25 cellular contexts compared by ENCODE assay signal in the genomic region with DNA sequence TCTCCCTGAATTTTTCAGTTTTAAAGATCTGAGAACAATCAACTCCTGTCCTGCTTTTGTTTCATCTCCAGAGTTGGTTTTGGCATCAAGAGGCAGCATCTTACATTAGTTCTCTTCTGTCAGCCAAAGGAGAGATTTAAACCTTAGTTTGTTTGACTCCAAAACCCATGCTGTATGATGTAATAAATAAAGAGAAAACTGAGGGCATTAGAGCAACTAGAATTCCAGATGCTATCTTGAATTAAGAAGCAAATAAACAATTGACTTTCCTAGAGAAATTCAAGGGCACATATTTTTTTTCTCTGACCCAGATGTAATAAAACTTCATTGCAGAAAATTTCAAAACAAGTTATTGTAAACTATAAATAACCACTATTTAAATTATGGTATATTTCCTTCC. TPM values are rescaled to one million over a fixed set of nuclear protein-coding genes. Genes with fewer than 3 reads are reported as not detected.
A peak's percentile ranks its signal among the peaks of the same experiment; 100 is the strongest.
DNase-seq lines count a peak whose midpoint lies in the region; ATAC-seq, FAIRE-seq and TF ChIP-seq lines count a peak whose summit lies in the region.
"Had no signal": no experiment of that assay in that cellular context is flagged by ENCODE, and none has a peak within 500 bp of the region (broad histone marks: within the 10 kb centered on the region; RNA-seq: fewer than 3 reads in every experiment).

No MANE protein-coding gene starts in this region.

- no peaks in the 10 kb centered on the region for H3K79me2 ChIP-seq in H1 (ENCODE audit: control insufficient read depth in 1 of 2, insufficient read depth in 2 of 2, low read length in 2 of 2)

- no peak overlapping the region for H4K5ac ChIP-seq in H1 (ENCODE audit: insufficient read length, low read depth, low read length)

- H2BK120ac ChIP-seq in H1 (replicated peaks; ENCODE audit: low read depth, low read length) = no peak overlapping the region

- no peak overlapping the region for H3K4me3 ChIP-seq in H1 (ENCODE audit: extremely low read depth in 1 of 4, insufficient read depth in 2 of 4, low read depth in 3 of 4, low read length in 4 of 4)
- H3K4me3 ChIP-seq: BLaER1 treated with 17β-estradiol and CSF1 and Interleukin-3, amounts not matched to agents 10 nM and 100 nM; K562 had no signal

- DNase-seq in activated T-cell treated with anti-CD3 and anti-CD28 coated beads, Interleukin-2, amount 50 U/mL, for 72 hours = no peak
- DNase-seq in activated T-cell treated with anti-CD3 and anti-CD28 coated beads, Interleukin-2, amount 50 U/mL, for 48 hours = no peak
- no peak for DNase-seq in H1 (ENCODE audit: low read depth in 1 of 2, low spot score in 2 of 2)
- DNase-seq in frontal cortex (ENCODE audit: low spot score in 2 of 2) = no peak
- DNase-seq in cerebellar cortex (ENCODE audit: low spot score) = no peak
- DNase-seq in NCI-H510A treated with DMSO at 0.1 percent for 48 hours (lab: John Stamatoyannopoulos, UW) = no peak
- no peak for DNase-seq in HPDE6-E6E7 (ENCODE audit: extremely low spot score)
- no peak for DNase-seq in middle frontal gyrus (ENCODE audit: extremely low spot score, low spot score)
- DNase-seq: 8988T; ACHN; CD4-positive, alpha-beta T cell; DMS53; Kasumi-1; MV-4-11; NCI-H1105; NCI-H1436 treated with DMSO at 0.1 percent for 48 hours; NCI-H1930; NCI-H446; NCI-H526; NCI-H82; SHP77 had no signal

- CTCF ChIA-PET in H1 (lab: Charles Lee; ENCODE audit: partially characterized antibody) = no interaction called here

- TF ChIP-seq RAD21 in H1 (IDR thresholded peaks at IDR 0.05 in 1 of 2, conservative IDR thresholded peaks at IDR 0.05 in 1 of 2; ENCODE audit: low read depth in 2 of 2, low read length in 2 of 2) = no peak

- no peak overlapping the region for H2BK5ac ChIP-seq in H1 (ENCODE audit: low read depth, low read length)

- no peaks in the 10 kb centered on the region for H3K27me3 Mint-ChIP-seq in activated T-cell treated with anti-CD3 and anti-CD28 coated beads, Interleukin-2, amount 50 U/mL, for 72 hours (ENCODE audit: low read depth)
- H3K27me3 Mint-ChIP-seq: CD4-positive, alpha-beta T cell had no signal

- no peak for ATAC-seq in activated T-cell treated with anti-CD3 and anti-CD28 coated beads, Interleukin-2, amount 50 U/mL, for 72 hours (replicated peaks in 1 of 2)
- ATAC-seq: K562 had no signal

- H3K27ac Mint-ChIP-seq in activated T-cell treated with anti-CD3 and anti-CD28 coated beads, Interleukin-2, amount 50 U/mL, for 72 hours = peak overlapping the region; percentile 61
- H3K27ac Mint-ChIP-seq: CD4-positive, alpha-beta T cell had no signal

- H3K36me3 Mint-ChIP-seq in activated T-cell treated with anti-CD3 and anti-CD28 coated beads, Interleukin-2, amount 50 U/mL, for 72 hours (ENCODE audit: insufficient read depth in 2 of 2) = no peaks in the 10 kb centered on the region

- no peak overlapping the region for H3K27ac ChIP-seq in H1 (ENCODE audit: low read depth, low read length)
- H3K27ac ChIP-seq: BLaER1 treated with 17β-estradiol and CSF1 and Interleukin-3, amounts not matched to agents 10 nM and 100 nM; RWPE1 had no signal

- FAIRE-seq in H1 (lab: Jason Lieb, UNC) (no peak), frontal cortex (lab: Jason Lieb, UNC) (peak; percentile 8)
- FAIRE-seq: G401.6, K562 had no signal

- no peaks in the 10 kb centered on the region for H3K36me3 ChIP-seq in H1 (ENCODE audit: control insufficient read depth in 2 of 4, insufficient read depth in 4 of 4, low read length in 3 of 4)
- H3K36me3 ChIP-seq: BLaER1 treated with 17β-estradiol and CSF1 and Interleukin-3, amounts not matched to agents 10 nM and 100 nM had no signal

- no peak overlapping the region for H4K91ac ChIP-seq in H1 (replicated peaks; ENCODE audit: insufficient read length, low read length)

- H3K18ac ChIP-seq in H1 (ENCODE audit: extremely low read depth, low read length) = no peak overlapping the region

- H3K79me1 ChIP-seq in H1 (ENCODE audit: low read depth, low read length) = no peaks in the 10 kb centered on the region

- no peaks in the 10 kb centered on the region for H4K20me1 ChIP-seq in H1 (replicated peaks in 1 of 2; ENCODE audit: control insufficient read depth in 1 of 2, insufficient read depth in 2 of 2, low read length in 2 of 2)
- H4K20me1 ChIP-seq: BLaER1 treated with 17β-estradiol and CSF1 and Interleukin-3, amounts not matched to agents 10 nM and 100 nM had no signal

- no peaks in the 10 kb centered on the region for H3K27me3 ChIP-seq in H1 (replicated peaks in 1 of 4; ENCODE audit: control insufficient read depth in 3 of 4, extremely low read depth in 1 of 4, insufficient read depth in 3 of 4, low read length in 3 of 4)
- H3K27me3 ChIP-seq: BLaER1 treated with 17β-estradiol and CSF1 and Interleukin-3, amounts not matched to agents 10 nM and 100 nM had no signal

- no peaks in the 10 kb centered on the region for H3K9me3 ChIP-seq in H1 (ENCODE audit: insufficient read depth in 2 of 2, low read depth in 1 of 2, low read length in 1 of 2)
- H3K9me3 ChIP-seq: BLaER1 treated with 17β-estradiol and CSF1 and Interleukin-3, amounts not matched to agents 10 nM and 100 nM had no signal

- peaks cover 0 to 6% (median 4%) of the 10 kb centered on the region in 4 experiments; a peak in 2 of 7 replicates for H3K4me1 ChIP-seq in H1 (replicated peaks in 1 of 4; ENCODE audit: control insufficient read depth in 3 of 4, insufficient read depth in 4 of 4, low read length in 3 of 4)
- H3K4me1 ChIP-seq: BLaER1 treated with 17β-estradiol and CSF1 and Interleukin-3, amounts not matched to agents 10 nM and 100 nM had no signal

- no peak for TF ChIP-seq POLR2A in H1 (IDR thresholded peaks at IDR 0.05; ENCODE audit: control extremely low read depth in 1 of 2, low read depth in 2 of 2, low read length in 2 of 2)

- H3K4me1 Mint-ChIP-seq in activated T-cell treated with anti-CD3 and anti-CD28 coated beads, Interleukin-2, amount 50 U/mL, for 72 hours (ENCODE audit: low read depth) = no peaks in the 10 kb centered on the region

- no peak overlapping the region for H2BK20ac ChIP-seq in H1 (ENCODE audit: low read length)

- H3K23ac ChIP-seq in H1 (ENCODE audit: insufficient read length) = no peak overlapping the region

- H3K4me2 ChIP-seq in H1 (ENCODE audit: insufficient read depth in 1 of 2, low read depth in 2 of 2, low read length in 2 of 2) = no peak overlapping the region
- H3K4me2 ChIP-seq: BLaER1 treated with 17β-estradiol and CSF1 and Interleukin-3, amounts not matched to agents 10 nM and 100 nM had no signal

- no peaks in the 10 kb centered on the region for H3K23me2 ChIP-seq in H1 (ENCODE audit: low read depth, low read length)

- no peak overlapping the region for H3K9ac ChIP-seq in H1 (replicated peaks in 1 of 4; ENCODE audit: extremely low read depth in 1 of 4, low read depth in 3 of 4, low read length in 3 of 4)
- H3K9ac ChIP-seq: BLaER1 treated with 17β-estradiol and CSF1 and Interleukin-3, amounts not matched to agents 10 nM and 100 nM had no signal

- no peak overlapping the region for H2BK12ac ChIP-seq in H1 (ENCODE audit: low read depth, low read length)

- no peak overlapping the region for H3K14ac ChIP-seq in H1 (ENCODE audit: insufficient read length)

- peak overlapping the region; percentile 81 for H2AFZ ChIP-seq in H1 (ENCODE audit: low read length)

- no peak overlapping the region for H3K4me3 Mint-ChIP-seq in activated T-cell treated with anti-CD3 and anti-CD28 coated beads, Interleukin-2, amount 50 U/mL, for 72 hours
- H3K4me3 Mint-ChIP-seq: CD4-positive, alpha-beta T cell had no signal

- no peak for TF ChIP-seq EP300 in H1 (IDR thresholded peaks at IDR 0.05; ENCODE audit: borderline replicate concordance in 1 of 2, low read depth in 2 of 2, low read length in 2 of 2)

- H2AK5ac ChIP-seq in H1 (ENCODE audit: low read depth, low read length) = no peak overlapping the region

- no peak overlapping the region for H4K8ac ChIP-seq in H1 (ENCODE audit: extremely low read depth, insufficient read depth, low read length)

- H3K9me3 Mint-ChIP-seq in activated T-cell treated with anti-CD3 and anti-CD28 coated beads, Interleukin-2, amount 50 U/mL, for 72 hours = peaks cover 0 to 3% of the 10 kb centered on the region in 2 donors
- H3K9me3 Mint-ChIP-seq: CD4-positive, alpha-beta T cell had no signal

- no peak overlapping the region for H3K56ac ChIP-seq in H1 (replicated peaks; ENCODE audit: insufficient read length, low read depth, low read length)

- no peak overlapping the region for H3K4ac ChIP-seq in H1 (replicated peaks; ENCODE audit: insufficient read length, low read depth, low read length)

- TF ChIP-seq CTCF in H1 (IDR thresholded peaks at IDR 0.05; ENCODE audit: control extremely low read depth in 1 of 3, insufficient read depth in 1 of 3, low read depth in 1 of 3, low read length in 3 of 3) = no peak

- no peak overlapping the region for H2BK15ac ChIP-seq in H1 (ENCODE audit: low read length)

- POLR2A ChIA-PET in H1 (lab: Charles Lee; ENCODE audit: partially characterized antibody) = no interaction called here

TF ChIP-seq in H1, 55 proteins besides CTCF, POLR2A, EP300 and RAD21:
- TF ChIP-seq RFX5 (IDR thresholded peaks at IDR 0.05; ENCODE audit: borderline replicate concordance, low read depth, low read length) = no peak
- no peak for TF ChIP-seq PHF8 (conservative IDR thresholded peaks at IDR 0.05; ENCODE audit: low read depth, low read length)
- TF ChIP-seq SAP30 (IDR thresholded peaks at IDR 0.05; ENCODE audit: insufficient read depth, insufficient replicate concordance, low read length) = no peak
- TF ChIP-seq POLR2AphosphoS5 (IDR thresholded peaks at IDR 0.05; ENCODE audit: low read depth, low read length) = no peak
- no peak for TF ChIP-seq RBBP5 (IDR thresholded peaks at IDR 0.05; ENCODE audit: borderline replicate concordance, low read depth, low read length)
- TF ChIP-seq SIRT6 (IDR thresholded peaks at IDR 0.05; ENCODE audit: low read length) = no peak
- no peak for TF ChIP-seq TAF1 (IDR thresholded peaks at IDR 0.05; ENCODE audit: low read depth, low read length)
- no peak for TF ChIP-seq KDM5A (IDR thresholded peaks at IDR 0.05; ENCODE audit: low read length)
- no peak for TF ChIP-seq NANOG (IDR thresholded peaks at IDR 0.05; ENCODE audit: insufficient read depth, low read depth, low read length, poor library complexity, severe bottlenecking)
- no peak for TF ChIP-seq CEBPB (IDR thresholded peaks at IDR 0.05; ENCODE audit: low read depth, low read length)
- no peak for TF ChIP-seq RXRA (IDR thresholded peaks at IDR 0.05; ENCODE audit: insufficient read depth, low read depth, low read length)

RNA-seq across cellular contexts. Expression of a gene that starts 54.4 kb away (rescaled TPM):
- total RNA-seq in activated T-cell treated with anti-CD3 and anti-CD28 coated beads, Interleukin-2, amount 50 U/mL, for 72 hours = under 1 TPM; 0.05 to 0.19 TPM
- 2.7 and 2.8 TPM in 2 replicates for total RNA-seq in H1 (2021; fragmentation: NEBNext Ultra II Directional; extraction: Animal tissue kit (Norgen Biotek cat#: 25700))
- 1.1 TPM in 2 replicates for polyA plus RNA-seq in H1 (2011; rRNA removed)
- polyA plus RNA-seq in H1 (2011; cell fraction: cytosol; rRNA removed) = 1.2 TPM
- polyA plus RNA-seq in H1 (2011; cell fraction: nucleus; rRNA removed) = 3.3 TPM
- 1.8 to 2.4 TPM (median 2.1 TPM) in 4 replicates for polyA plus RNA-seq in H1 (2012, experiment 1 of 2)
- polyA plus RNA-seq in H1 (2012, experiment 2 of 2) = 0.52 TPM
- polyA plus RNA-seq in H1 (2013, experiment 1 of 2) = 0.59 TPM
- 0.96 TPM for polyA plus RNA-seq in H1 (2013, experiment 2 of 2)
- 3.3 and 5.0 TPM in 2 replicates for polyA minus RNA-seq in H1 (2011; rRNA and poly(A)+ RNA removed)
- 2.0 TPM for polyA minus RNA-seq in H1 (2011; cell fraction: cytosol; rRNA and poly(A)+ RNA removed)
- 6.6 TPM for polyA minus RNA-seq in H1 (2011; cell fraction: nucleus; rRNA and poly(A)+ RNA removed)
- total RNA-seq in frontal cortex = 12.6 TPM
- total RNA-seq: CD4-positive, alpha-beta T cell had no signal
- polyA plus RNA-seq: K562 had no signal
